ENCODE assay signal across 13 cellular contexts in genomic region chr15:96160269-96160668, GRCh38.
A peak's percentile ranks its signal among the peaks of the same experiment; 100 is the strongest.
DNase-seq lines count a peak whose midpoint lies in the region; ATAC-seq and TF ChIP-seq lines count a peak whose summit lies in the region.
"Had no signal": no experiment of that assay in that cellular context is flagged by ENCODE, and none has a peak within 500 bp of the region (broad histone marks: within the 10 kb centered on the region; RNA-seq: fewer than 3 reads in every experiment).

No MANE protein-coding gene starts in this region.

- H3K4me1 ChIP-seq in tibial nerve (peaks cover 0 to 41% (median 3%) of the 10 kb centered on the region in 4 donors), foreskin keratinocyte (peaks cover 4% of the 10 kb centered on the region), mesendoderm (ENCODE audit: control insufficient read depth, low read depth, low read length) (no peaks in the 10 kb centered on the region)

- H3K4ac ChIP-seq in mesendoderm (ENCODE audit: low read depth, low read length): no peak overlapping the region

- peaks cover 36% of the 10 kb centered on the region for H3K4me1 Mint-ChIP-seq in mesothelial cell of epicardium

- peak overlapping the region; percentile 81 for H3K27ac Mint-ChIP-seq in mesothelial cell of epicardium
- H3K27ac Mint-ChIP-seq: CD8-positive, alpha-beta T cell had no signal

- H3K9ac ChIP-seq in mesendoderm (ENCODE audit: low read length): no peak overlapping the region

- H2BK5ac ChIP-seq in mesendoderm (ENCODE audit: low read length): no peak overlapping the region

- H3K27me3 Mint-ChIP-seq in mesothelial cell of epicardium (ENCODE audit: low read depth): no peaks in the 10 kb centered on the region

- H3K9me3 Mint-ChIP-seq in mesothelial cell of epicardium: peaks cover under 1% of the 10 kb centered on the region
- H3K9me3 Mint-ChIP-seq: CD8-positive, alpha-beta T cell had no signal

- H3K27ac ChIP-seq in VCaP (peak overlapping the region; percentile 26), tibial nerve (peak overlapping the region; percentile 13 to 75 (median 66)), foreskin keratinocyte (no peak overlapping the region), mesendoderm (ENCODE audit: low read depth, low read length) (no peak overlapping the region)

- no peak overlapping the region for H2AK5ac ChIP-seq in mesendoderm (ENCODE audit: low read length)

- no peak overlapping the region for H4K5ac ChIP-seq in mesendoderm (ENCODE audit: low read length)

- no peak for TF ChIP-seq POLR2A in tibial nerve (IDR thresholded peaks at IDR 0.05)

- DNase-seq in fibroblast of gingiva (ENCODE audit: low read depth) (peak; percentile 84), mesothelial cell of epicardium (ENCODE audit: low spot score in 2 of 2, unreplicated experiment in 2 of 2) (peak in 1 of 2 experiments; percentile 55), tibial nerve (ENCODE audit: low spot score in 2 of 2) (peak; percentile 43 to 54), foreskin keratinocyte (no peak), mesendoderm (no peak)
- DNase-seq: activated T-cell treated with anti-CD3 and anti-CD28 coated beads, Interleukin-2, amount 50 U/mL, for 1 hour; anterior cingulate cortex; CD8-positive, alpha-beta T cell; NCI-H774 had no signal

- H3K4me3 Mint-ChIP-seq in mesothelial cell of epicardium: no peak overlapping the region
- H3K4me3 Mint-ChIP-seq: CD8-positive, alpha-beta T cell had no signal

- no peak overlapping the region for H2BK15ac ChIP-seq in mesendoderm (replicated peaks; ENCODE audit: low read depth)

- H3K79me2 ChIP-seq in mesendoderm (ENCODE audit: control insufficient read depth, insufficient read depth, low read length): no peaks in the 10 kb centered on the region

- H3K4me3 ChIP-seq in tibial nerve (peak overlapping the region in 2 of 4 donors; percentile 3 to 18), mesendoderm (ENCODE audit: low read length) (no peak overlapping the region)
- H3K4me3 ChIP-seq: mucosa of descending colon, skin epidermis had no signal

- peaks cover 7% of the 10 kb centered on the region for H3K36me3 Mint-ChIP-seq in mesothelial cell of epicardium
- H3K36me3 Mint-ChIP-seq: CD8-positive, alpha-beta T cell had no signal

- TF ChIP-seq CTCF in VCaP (conservative IDR thresholded peaks at IDR 0.05): no peak
- no peak for TF ChIP-seq CTCF in mesothelial cell of epicardium (IDR thresholded peaks at IDR 0.05; ENCODE audit: unreplicated experiment)
- TF ChIP-seq CTCF in tibial nerve (IDR thresholded peaks at IDR 0.05): no peak
- no peak for TF ChIP-seq CTCF in foreskin keratinocyte (conservative IDR thresholded peaks at IDR 0.05)

- peaks cover 0 to 9% (median 0%) of the 10 kb centered on the region in 3 donors for H3K36me3 ChIP-seq in tibial nerve
- no peaks in the 10 kb centered on the region for H3K36me3 ChIP-seq in mesendoderm (ENCODE audit: control insufficient read depth, insufficient read depth, low read length)

- WGBS in tibial nerve, 2 donors: 13 to 15% methylated on average over 8 of the region's 8 CpGs
- WGBS in mesendoderm (ENCODE audit: extremely low coverage, insufficient coverage, low lambda C conversion rate): 100% methylated on average over 1 of the region's 8 CpGs

- no peak overlapping the region for H3K56ac ChIP-seq in mesendoderm (ENCODE audit: low read length)

- no peak overlapping the region for H2BK120ac ChIP-seq in mesendoderm (ENCODE audit: low read depth, low read length)

- H3K27me3 ChIP-seq in tibial nerve (no peaks in the 10 kb centered on the region), foreskin keratinocyte (no peaks in the 10 kb centered on the region), mesendoderm (ENCODE audit: insufficient read depth, low read length, poor library complexity) (no peaks in the 10 kb centered on the region)

- peak in 1 of 2 donors; percentile 45 for TF ChIP-seq EP300 in tibial nerve (IDR thresholded peaks at IDR 0.05)

- H4K8ac ChIP-seq in mesendoderm (ENCODE audit: low read depth, low read length): no peak overlapping the region

- no peaks in the 10 kb centered on the region for H3K79me1 ChIP-seq in mesendoderm (ENCODE audit: low read length)

- no peak overlapping the region for H3K18ac ChIP-seq in mesendoderm (ENCODE audit: low read length)

- H3K9me3 ChIP-seq in tibial nerve: no peaks in the 10 kb centered on the region
- H3K9me3 ChIP-seq: mucosa of descending colon had no signal

- no peak overlapping the region for H3K4me2 ChIP-seq in mesendoderm (ENCODE audit: low read length)

- ATAC-seq in HG02571 (IDR thresholded peaks at IDR 0.05; ENCODE audit: unreplicated experiment) (no peak), foreskin keratinocyte (no peak)
- ATAC-seq: CD8-positive, alpha-beta T cell; mucosa of descending colon had no signal

- H3K23ac ChIP-seq in mesendoderm (ENCODE audit: low read length): no peak overlapping the region

Comparison
In these comparisons a context has a peak if more than half of its experiments do, and no peak if none do; other contexts are left out.
1. H3K27ac ChIP-seq: peak in VCaP (single experiment) and tibial nerve (4 of 4); none in foreskin keratinocyte (single experiment) and mesendoderm (single experiment).
2. DNase-seq: peak in fibroblast of gingiva (single experiment) and tibial nerve (2 of 2); none in foreskin keratinocyte (0 of 2) and mesendoderm (single experiment).